24 cellular contexts compared by ENCODE assay signal in the genomic region with DNA sequence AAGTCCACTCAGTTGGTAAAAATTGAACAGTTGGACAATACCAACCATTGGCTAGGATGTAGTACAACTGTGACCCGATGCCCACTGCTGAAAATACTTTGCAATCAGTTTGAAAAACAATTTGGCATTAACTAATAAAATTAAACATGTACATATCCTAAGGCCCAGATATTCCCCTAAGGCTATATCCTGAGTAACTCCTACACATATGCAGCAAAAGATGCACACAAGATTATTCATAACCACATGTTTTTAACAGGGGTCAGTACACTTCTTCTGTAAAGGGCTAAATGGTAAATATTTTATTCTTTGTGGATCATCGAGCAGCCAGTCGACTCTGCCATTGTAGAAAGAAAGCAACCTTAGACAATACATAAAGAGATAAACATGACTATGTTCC.
"Had no signal": no experiment of that assay in that cellular context is flagged by ENCODE, and none has a peak within 500 bp of the region (broad histone marks: within the 10 kb centered on the region; RNA-seq: fewer than 3 reads in every experiment).

No MANE protein-coding gene starts in this region.

- H3K9me3 ChIP-seq: SJCRH30 had no signal

- DNase-seq: KBM-7, MV-4-11, NCI-H1048, NCI-H1105 treated with DMSO at 0.1 percent for 48 hours, NCI-H1436, NCI-H187, NCI-H2029, NCI-H2081 treated with DMSO at 0.1 percent for 48 hours, NCI-H2171, NCI-H226, NCI-H446, NCI-H510A, NCI-H524 treated with DMSO at 0.1 percent for 48 hours, NCI-H69, NCI-H774, SHP77 treated with DMSO at 0.1 percent for 48 hours, SJCRH30, SW 1271, T-cell had no signal

- H3K4me1 Mint-ChIP-seq: T-cell had no signal

- H3K27me3 Mint-ChIP-seq: IgD-negative memory B cell had no signal

- H3K4me3 Mint-ChIP-seq: IgD-negative memory B cell, T-cell had no signal

- H3K36me3 Mint-ChIP-seq: IgD-negative memory B cell, T-cell had no signal

- H3K27ac ChIP-seq: RWPE1, SJCRH30 had no signal

- ATAC-seq: HepG2, Panc1, Right ventricle myocardium inferior, T-cell had no signal

- H3K36me3 ChIP-seq: SJCRH30 had no signal

- H3K4me3 ChIP-seq: SJCRH30 had no signal

- H3K9me3 Mint-ChIP-seq: IgD-negative memory B cell, T-cell had no signal

- H3K27me3 ChIP-seq: SJCRH30 had no signal

- H3K4me1 ChIP-seq: SJCRH30 had no signal

- FAIRE-seq: HepG2 had no signal

- H3K27ac Mint-ChIP-seq: IgD-negative memory B cell, T-cell had no signal
